Comparison of ENCODE assay signal across 26 cellular contexts in genomic region chr7:84110400-84110799, GRCh38.
"Had no signal": no experiment of that assay in that cellular context is flagged by ENCODE, and none has a peak within 500 bp of the region (broad histone marks: within the 10 kb centered on the region; RNA-seq: fewer than 3 reads in every experiment).

No MANE protein-coding gene starts in this region.

- H3K27ac Mint-ChIP-seq: activated naive CD4-positive, alpha-beta T cell treated with anti-CD3 and anti-CD28 coated beads, Interleukin-2, amount 50 U/mL, for 72 hours; activated T-cell treated with anti-CD3 and anti-CD28 coated beads, Interleukin-2, amount 50 U/mL, for 24 hours; activated T-helper 17 cell treated with anti-CD3 and anti-CD28 coated beads, Interleukin-2, amount 50 U/mL, for 72 hours; immature natural killer cell; naive B cell; stimulated activated effector memory CD8-positive, alpha-beta T cell treated with anti-CD3 and anti-CD28 coated beads, Interleukin-12 subunit alpha, Interleukin-12 subunit beta, amount 100 ng/mL, for 72 hours; stimulated activated naive CD8-positive, alpha-beta T cell treated with anti-CD3 and anti-CD28 coated beads, Interleukin-15, amount 100 ng/mL, for 72 hours; T-helper 2 cell treated with Interferon-gamma antibody and Interleukin-4, amounts not matched to agents 5 μg/mL and 100 μg/mL, for 36 hours had no signal

- FAIRE-seq: endothelial cell of umbilical vein had no signal

- H3K9me3 Mint-ChIP-seq: activated naive CD4-positive, alpha-beta T cell treated with anti-CD3 and anti-CD28 coated beads, Interleukin-2, amount 50 U/mL, for 72 hours; activated T-cell treated with anti-CD3 and anti-CD28 coated beads, Interleukin-2, amount 50 U/mL, for 24 hours; activated T-helper 17 cell treated with anti-CD3 and anti-CD28 coated beads, Interleukin-2, amount 50 U/mL, for 72 hours; brain; naive B cell; stimulated activated naive CD8-positive, alpha-beta T cell treated with anti-CD3 and anti-CD28 coated beads, Interleukin-15, amount 100 ng/mL, for 72 hours; T-helper 2 cell treated with Interferon-gamma antibody and Interleukin-4, amounts not matched to agents 5 μg/mL and 100 μg/mL, for 36 hours had no signal

- H3K4me3 Mint-ChIP-seq: activated T-cell treated with anti-CD3 and anti-CD28 coated beads, Interleukin-2, amount 50 U/mL, for 24 hours; activated T-helper 17 cell treated with anti-CD3 and anti-CD28 coated beads, Interleukin-2, amount 50 U/mL, for 72 hours; immature natural killer cell; naive B cell; stimulated activated effector memory CD8-positive, alpha-beta T cell treated with anti-CD3 and anti-CD28 coated beads, Interleukin-12 subunit alpha, Interleukin-12 subunit beta, amount 100 ng/mL, for 72 hours; stimulated activated naive CD8-positive, alpha-beta T cell treated with anti-CD3 and anti-CD28 coated beads, Interleukin-15, amount 100 ng/mL, for 72 hours; T-helper 2 cell treated with Interferon-gamma antibody and Interleukin-4, amounts not matched to agents 5 μg/mL and 100 μg/mL, for 36 hours had no signal

- H3K36me3 Mint-ChIP-seq: activated naive CD4-positive, alpha-beta T cell treated with anti-CD3 and anti-CD28 coated beads, Interleukin-2, amount 50 U/mL, for 72 hours; immature natural killer cell; naive B cell; stimulated activated effector memory CD8-positive, alpha-beta T cell treated with anti-CD3 and anti-CD28 coated beads, Interleukin-12 subunit alpha, Interleukin-12 subunit beta, amount 100 ng/mL, for 72 hours had no signal

- H3K9me3 ChIP-seq: esophagus muscularis mucosa, gastrocnemius medialis, lower lobe of right lung, right lobe of liver, tibial nerve had no signal

- H3K27ac ChIP-seq: esophagus muscularis mucosa, gastrocnemius medialis, lower lobe of right lung, right lobe of liver, skin epidermis, tibial nerve, VCaP had no signal

- H3K4me3 ChIP-seq: esophagus muscularis mucosa, gastrocnemius medialis, lower lobe of right lung, right lobe of liver, skin epidermis, tibial nerve had no signal

- H3K4me1 Mint-ChIP-seq: activated T-helper 17 cell treated with anti-CD3 and anti-CD28 coated beads, Interleukin-2, amount 50 U/mL, for 72 hours; immature natural killer cell; naive B cell; stimulated activated effector memory CD8-positive, alpha-beta T cell treated with anti-CD3 and anti-CD28 coated beads, Interleukin-12 subunit alpha, Interleukin-12 subunit beta, amount 100 ng/mL, for 72 hours; stimulated activated naive CD8-positive, alpha-beta T cell treated with anti-CD3 and anti-CD28 coated beads, Interleukin-15, amount 100 ng/mL, for 72 hours had no signal

- ATAC-seq: activated naive CD4-positive, alpha-beta T cell treated with anti-CD3 and anti-CD28 coated beads, Interleukin-2, amount 50 U/mL, for 72 hours; activated T-helper 17 cell treated with anti-CD3 and anti-CD28 coated beads, Interleukin-2, amount 50 U/mL, for 72 hours; gastrocnemius medialis; left lobe of liver; lower lobe of right lung; right lobe of liver; stimulated activated effector memory CD8-positive, alpha-beta T cell treated with anti-CD3 and anti-CD28 coated beads, Interleukin-12 subunit alpha, Interleukin-12 subunit beta, amount 100 ng/mL, for 72 hours; stimulated activated naive CD8-positive, alpha-beta T cell treated with anti-CD3 and anti-CD28 coated beads, Interleukin-15, amount 100 ng/mL, for 72 hours had no signal

- H3K27me3 Mint-ChIP-seq: activated T-cell treated with anti-CD3 and anti-CD28 coated beads, Interleukin-2, amount 50 U/mL, for 24 hours; activated T-helper 17 cell treated with anti-CD3 and anti-CD28 coated beads, Interleukin-2, amount 50 U/mL, for 72 hours; naive B cell; stimulated activated naive CD8-positive, alpha-beta T cell treated with anti-CD3 and anti-CD28 coated beads, Interleukin-15, amount 100 ng/mL, for 72 hours had no signal

- H3K4me1 ChIP-seq: gastrocnemius medialis, right lobe of liver had no signal

- H3K27me3 ChIP-seq: esophagus muscularis mucosa, gastrocnemius medialis, right lobe of liver, tibial nerve had no signal

- DNase-seq: activated CD4-positive, CD25-positive, alpha-beta regulatory T cell treated with anti-CD3 and anti-CD28 coated beads, Interleukin-2, amount 50 U/mL, for 72 hours; activated T-cell treated with anti-CD3 and anti-CD28 coated beads, Interleukin-2, amount 50 U/mL, for 24 hours; aorta; caudate nucleus; effector memory CD4-positive, alpha-beta T cell; gastrocnemius medialis; head of caudate nucleus; hypothalamus; immature natural killer cell; lower lobe of right lung; naive B cell; posterior cingulate gyrus; right lobe of liver; stimulated activated CD4-positive, alpha-beta T cell treated with anti-CD3 and anti-CD28 coated beads, Interleukin-1b, Interleukin-23, amount 100 ng/mL, for 48 hours; stimulated activated naive CD8-positive, alpha-beta T cell treated with anti-CD3 and anti-CD28 coated beads, Interleukin-15, amount 100 ng/mL, for 72 hours had no signal

- H3K36me3 ChIP-seq: esophagus muscularis mucosa, gastrocnemius medialis, lower lobe of right lung, right lobe of liver, tibial nerve had no signal
